Comparison of ENCODE assay signal across 1 cellular context in genomic region chr5:124651663-124652513, GRCh38.
TF ChIP-seq lines count a peak whose summit lies in the region.

No MANE protein-coding gene starts in this region.

TF ChIP-seq in GM12878, 131 proteins besides CTCF, POLR2A, EP300 and RAD21 (continued from another document and continues in another):
- TF ChIP-seq MLLT1 (IDR thresholded peaks at IDR 0.05): no peak
- TF ChIP-seq ATF2 (IDR thresholded peaks at IDR 0.05; ENCODE audit: low read length): no peak
- TF ChIP-seq TCF7 (IDR thresholded peaks at IDR 0.05; ENCODE audit: borderline replicate concordance): no peak
- TF ChIP-seq CHD2 (IDR thresholded peaks at IDR 0.05; ENCODE audit: borderline replicate concordance, low read depth, low read length): no peak
- no peak for TF ChIP-seq USF2 (IDR thresholded peaks at IDR 0.05; ENCODE audit: borderline replicate concordance, low read depth, low read length)
- 0 out of 2 replicates have a peak, but pooled peaks have one; percentile 38 for TF ChIP-seq NKRF (conservative IDR thresholded peaks at IDR 0.05)
- TF ChIP-seq PRDM15 (CRISPR knock-in tag; IDR thresholded peaks at IDR 0.05): no peak
- TF ChIP-seq SREBF2 (IDR thresholded peaks at IDR 0.05; ENCODE audit: low read length): no peak
- TF ChIP-seq GATAD2B (conservative IDR thresholded peaks at IDR 0.05; ENCODE audit: low read depth): peak; percentile 94
- peak; percentile 72 for TF ChIP-seq ZNF687 (IDR thresholded peaks at IDR 0.05)
- no peak for TF ChIP-seq FOXK2 (IDR thresholded peaks at IDR 0.05)
- TF ChIP-seq SREBF1 (IDR thresholded peaks at IDR 0.05; ENCODE audit: low read length): no peak
- TF ChIP-seq SKIL (IDR thresholded peaks at IDR 0.05; ENCODE audit: low read depth, poor library complexity, severe bottlenecking): no peak
- no peak for TF ChIP-seq E4F1 (IDR thresholded peaks at IDR 0.05; ENCODE audit: borderline replicate concordance, partially characterized antibody)
- TF ChIP-seq NRF1 (conservative IDR thresholded peaks at IDR 0.05; ENCODE audit: low read depth, low read length): no peak
- no peak for TF ChIP-seq CREM (IDR thresholded peaks at IDR 0.05; ENCODE audit: low read depth)
- TF ChIP-seq HDAC6 (IDR thresholded peaks at IDR 0.05; ENCODE audit: unreplicated experiment): no peak
- TF ChIP-seq MTA2 (IDR thresholded peaks at IDR 0.05; ENCODE audit: low read depth): peak; percentile 41; the same call in 1 of the 2 replicates
- TF ChIP-seq JUND (IDR thresholded peaks at IDR 0.05; ENCODE audit: low read depth, low read length): no peak
- TF ChIP-seq KDM1A (IDR thresholded peaks at IDR 0.05; ENCODE audit: borderline replicate concordance): no peak
- no peak for TF ChIP-seq SMAD1 (IDR thresholded peaks at IDR 0.05; ENCODE audit: low read depth, partially characterized antibody)
- TF ChIP-seq PBX3 (IDR thresholded peaks at IDR 0.05; ENCODE audit: insufficient replicate concordance, low read depth, low read length): peak; percentile 87
- no peak for TF ChIP-seq ZNF24 (IDR thresholded peaks at IDR 0.05)
- no peak for TF ChIP-seq JUNB (IDR thresholded peaks at IDR 0.05)
- TF ChIP-seq ELK1 (IDR thresholded peaks at IDR 0.05; ENCODE audit: low read depth, low read length): no peak
- peak in 1 of 2 experiments; percentile 67; a peak in 3 of 4 replicates for TF ChIP-seq BHLHE40 (IDR thresholded peaks at IDR 0.05; ENCODE audit: borderline replicate concordance in 1 of 2, low read depth in 2 of 2, low read length in 1 of 2)
- peak; percentile 74 for TF ChIP-seq SMARCA5 (IDR thresholded peaks at IDR 0.05)
- peak; percentile 15; the same call in 1 of the 2 replicates for TF ChIP-seq RELB (IDR thresholded peaks at IDR 0.05; ENCODE audit: low read depth)
- no peak for TF ChIP-seq NR2C2 (IDR thresholded peaks at IDR 0.05; ENCODE audit: borderline replicate concordance, control insufficient read depth, insufficient read length, low read depth)
